Comparison of ENCODE assay signal across 20 cellular contexts in genomic region chr9:115378758-115379157, GRCh38.
A peak's percentile ranks its signal among the peaks of the same experiment; 100 is the strongest.
DNase-seq lines count a peak whose midpoint lies in the region; ATAC-seq, FAIRE-seq and TF ChIP-seq lines count a peak whose summit lies in the region.
"Had no signal": no experiment of that assay in that cellular context is flagged by ENCODE, and none has a peak within 500 bp of the region (broad histone marks: within the 10 kb centered on the region; RNA-seq: fewer than 3 reads in every experiment).

No MANE protein-coding gene starts in this region.

- intact Hi-C loops in IMR-90 (cut with micrococcal nuclease): loop anchor here (10.0 kb wide), 1 partner anchor 174 kb away; no protein-coding TSS in a partner anchor
- intact Hi-C loops in ascending aorta (cut with DNase I): no loop called here

- dilution Hi-C loops in IMR-90 (cut with HindIII; ENCODE audit: low sequenced_read_pairs, unreplicated experiment): no loop called here

- H3K18ac ChIP-seq in IMR-90 (ENCODE audit: low read depth, low read length): peak overlapping the region; percentile 59; the same call in 1 of the 2 replicates
- no peak overlapping the region for H3K18ac ChIP-seq in mesenchymal stem cell (ENCODE audit: low read depth in 1 of 2, low read length in 2 of 2)

- DNase-seq in GM12891 (ENCODE audit: insufficient read length, low spot score) (no peak), IMR-90 (no peak), mesenchymal stem cell (no peak), ascending aorta (ENCODE audit: low spot score in 2 of 2) (no peak)
- DNase-seq: 8988T; AML-193; Caco-2; CD8-positive, alpha-beta memory T cell; DND-41; GDM1; GOT3; H9; Kasumi-1 had no signal

- H2BK15ac ChIP-seq in IMR-90 (ENCODE audit: low read depth, low read length) (no peak overlapping the region), mesenchymal stem cell (ENCODE audit: low read depth, poor library complexity, severe bottlenecking) (no peak overlapping the region)

- no peaks in the 10 kb centered on the region for H3K4me1 ChIP-seq in IMR-90 (ENCODE audit: control insufficient read depth, insufficient read depth, low read length)
- peaks cover 5% of the 10 kb centered on the region for H3K4me1 ChIP-seq in mesenchymal stem cell (ENCODE audit: control insufficient read depth, insufficient read depth, low read depth, low read length)
- no peaks in the 10 kb centered on the region for H3K4me1 ChIP-seq in ascending aorta
- H3K4me1 ChIP-seq: BLaER1 had no signal

- H3K9me1 ChIP-seq in IMR-90 (ENCODE audit: insufficient read depth, low read length): no peaks in the 10 kb centered on the region

- TF ChIP-seq CTCF in IMR-90 (conservative IDR thresholded peaks at IDR 0.05; ENCODE audit: low read depth, low read length) (no peak), ascending aorta (IDR thresholded peaks at IDR 0.05) (no peak)

- ATAC-seq in GM19351 (IDR thresholded peaks at IDR 0.05; ENCODE audit: unreplicated experiment) (peak; percentile 64), IMR-90 (ENCODE audit: low read depth) (no peak), GM21825 (IDR thresholded peaks at IDR 0.05; ENCODE audit: unreplicated experiment) (no peak), GM21737 (IDR thresholded peaks at IDR 0.05; ENCODE audit: unreplicated experiment) (no peak)
- ATAC-seq: K562 had no signal

- H3K4me3 ChIP-seq in IMR-90 (ENCODE audit: insufficient read depth, low read depth, low read length) (no peak overlapping the region), mesenchymal stem cell (ENCODE audit: insufficient read depth in 1 of 2, low read depth in 1 of 2, low read length in 2 of 2) (no peak overlapping the region), ascending aorta (no peak overlapping the region)
- H3K4me3 ChIP-seq: BLaER1, K562 had no signal

- H3K9me3 ChIP-seq in IMR-90 (ENCODE audit: control insufficient read depth, insufficient read depth, low read length) (peaks cover 10% of the 10 kb centered on the region), mesenchymal stem cell (ENCODE audit: control insufficient read depth, low read length) (peaks cover 11% of the 10 kb centered on the region), ascending aorta (peaks cover 5 to 9% of the 10 kb centered on the region in 2 donors)
- H3K9me3 ChIP-seq: Caco-2 had no signal

- no peak for FAIRE-seq in GM12891 (lab: Jason Lieb, UNC)
- FAIRE-seq: GM19239, K562 had no signal

- no peaks in the 10 kb centered on the region for H3K27me3 ChIP-seq in IMR-90 (ENCODE audit: control insufficient read depth, insufficient read depth, low read length)
- H3K27me3 ChIP-seq in mesenchymal stem cell (ENCODE audit: control insufficient read depth in 1 of 2, insufficient read depth in 1 of 2, low read length in 2 of 2): no peaks in the 10 kb centered on the region
- H3K27me3 ChIP-seq in ascending aorta: no peaks in the 10 kb centered on the region
- H3K27me3 ChIP-seq: BLaER1 had no signal

- TF ChIP-seq POLR2A in GM12891 (IDR thresholded peaks at IDR 0.05; ENCODE audit: low read depth, low read length) (no peak), IMR-90 (IDR thresholded peaks at IDR 0.05; ENCODE audit: low read depth, low read length) (no peak)

- no peak overlapping the region for H2BK12ac ChIP-seq in mesenchymal stem cell (ENCODE audit: low read length in 2 of 2)

- no peak overlapping the region for H3K14ac ChIP-seq in IMR-90 (replicated peaks; ENCODE audit: low read depth, low read length)
- no peak overlapping the region for H3K14ac ChIP-seq in mesenchymal stem cell (ENCODE audit: low read length in 2 of 2)

- no peak overlapping the region for H2AK5ac ChIP-seq in IMR-90 (ENCODE audit: low read depth, low read length)
- peak overlapping the region; percentile 53 for H2AK5ac ChIP-seq in mesenchymal stem cell (ENCODE audit: low read length, severe bottlenecking)

- H4K8ac ChIP-seq in IMR-90 (ENCODE audit: low read depth in 2 of 2, low read length in 2 of 2) (no peak overlapping the region), mesenchymal stem cell (ENCODE audit: low read length) (no peak overlapping the region)

- no peak overlapping the region for H2BK20ac ChIP-seq in IMR-90 (ENCODE audit: low read depth, low read length)

- H3K23ac ChIP-seq in IMR-90 (ENCODE audit: low read depth, low read length): no peak overlapping the region
- no peak overlapping the region for H3K23ac ChIP-seq in mesenchymal stem cell (ENCODE audit: low read length in 2 of 2)

- no peak overlapping the region for H2BK120ac ChIP-seq in IMR-90 (ENCODE audit: low read depth, low read length)
- H2BK120ac ChIP-seq in mesenchymal stem cell (ENCODE audit: low read depth, low read length): no peak overlapping the region

- TF ChIP-seq RAD21 in IMR-90 (IDR thresholded peaks at IDR 0.05; ENCODE audit: low read length): no peak

- H2AK9ac ChIP-seq in IMR-90 (replicated peaks; ENCODE audit: low read depth, low read length, poor library complexity): no peak overlapping the region

- H3K4ac ChIP-seq in IMR-90 (ENCODE audit: low read depth, low read length) (no peak overlapping the region), mesenchymal stem cell (ENCODE audit: low read depth in 1 of 2, low read length in 2 of 2) (peak overlapping the region in 1 of 2 experiments; percentile 40)

- no peak overlapping the region for H4K91ac ChIP-seq in IMR-90 (ENCODE audit: insufficient read depth, low read depth, low read length)
- no peak overlapping the region for H4K91ac ChIP-seq in mesenchymal stem cell (ENCODE audit: low read length)

- no peaks in the 10 kb centered on the region for H4K20me1 ChIP-seq in IMR-90 (ENCODE audit: insufficient read depth, low read length)
- H4K20me1 ChIP-seq: BLaER1 had no signal

- in situ Hi-C loops in IMR-90 (cut with MboI; ENCODE audit: low sequenced_read_pairs): no loop called here

- H3K9ac ChIP-seq in IMR-90 (ENCODE audit: low read depth, low read length): no peak overlapping the region
- no peak overlapping the region for H3K9ac ChIP-seq in mesenchymal stem cell (ENCODE audit: low read length)
- H3K9ac ChIP-seq: BLaER1 had no signal

- H3K4me2 ChIP-seq in IMR-90 (ENCODE audit: low read depth, low read length) (no peak overlapping the region), mesenchymal stem cell (ENCODE audit: low read length, poor library complexity, severe bottlenecking) (no peak overlapping the region)
- H3K4me2 ChIP-seq: BLaER1 had no signal

- H3K56ac ChIP-seq in IMR-90 (ENCODE audit: extremely low read depth, insufficient read depth, low read length): no peak overlapping the region

- BruUV-seq in IMR-90 (replicated peaks; lab: Mats Ljungman, UMichigan): no TSS peak

- H3K36me3 ChIP-seq in IMR-90 (ENCODE audit: control insufficient read depth, insufficient read depth, low read length): no peaks in the 10 kb centered on the region
- H3K36me3 ChIP-seq in mesenchymal stem cell (ENCODE audit: control insufficient read depth in 1 of 2, insufficient read depth in 2 of 2, low read depth in 1 of 2, low read length in 2 of 2): no peaks in the 10 kb centered on the region
- no peaks in the 10 kb centered on the region for H3K36me3 ChIP-seq in ascending aorta
- H3K36me3 ChIP-seq: BLaER1 had no signal

- H3K27ac ChIP-seq in IMR-90 (ENCODE audit: insufficient read depth, low read length) (no peak overlapping the region), mesenchymal stem cell (ENCODE audit: low read length, poor library complexity, severe bottlenecking) (no peak overlapping the region), ascending aorta (no peak overlapping the region)
- H3K27ac ChIP-seq: BLaER1, HL-60 had no signal

- POLR2A ChIA-PET in IMR-90 (lab: Charles Lee; ENCODE audit: unreplicated experiment): no interaction called here

- H2AFZ ChIP-seq in IMR-90 (replicated peaks; ENCODE audit: low read length, poor library complexity): no peak overlapping the region
- no peak overlapping the region for H2AFZ ChIP-seq in mesenchymal stem cell (ENCODE audit: low read depth, low read length)

- CTCF ChIA-PET in IMR-90 (lab: Yijun Ruan, JAX): no interaction called here

- H4K5ac ChIP-seq in IMR-90 (ENCODE audit: low read depth, low read length): peak overlapping the region; percentile 34; the same call in 1 of the 2 replicates

- H2BK5ac ChIP-seq in IMR-90 (ENCODE audit: low read depth, low read length, poor library complexity, severe bottlenecking) (no peak overlapping the region), mesenchymal stem cell (ENCODE audit: low read depth, low read length, poor library complexity, severe bottlenecking) (no peak overlapping the region)

- no peaks in the 10 kb centered on the region for H3K79me1 ChIP-seq in IMR-90 (ENCODE audit: low read depth in 1 of 2, low read length in 2 of 2)
- H3K79me1 ChIP-seq in mesenchymal stem cell (replicated peaks; ENCODE audit: low read length, poor library complexity, severe bottlenecking): no peaks in the 10 kb centered on the region

TF ChIP-seq in GM12891, 5 proteins besides CTCF, POLR2A, EP300 and RAD21:
- TF ChIP-seq PAX5 (IDR thresholded peaks at IDR 0.05; ENCODE audit: insufficient read depth, low read length, severe bottlenecking): no peak
- TF ChIP-seq SPI1 (IDR thresholded peaks at IDR 0.05; ENCODE audit: low read depth, low read length): peak; percentile 68

TF ChIP-seq in IMR-90, 13 proteins besides CTCF, POLR2A, EP300 and RAD21:
- no peak for TF ChIP-seq MAFK (IDR thresholded peaks at IDR 0.05; ENCODE audit: low read depth, low read length)
- no peak for TF ChIP-seq CHD1 (IDR thresholded peaks at IDR 0.05; ENCODE audit: low read depth, low read length)
- TF ChIP-seq FOS (IDR thresholded peaks at IDR 0.05; ENCODE audit: low read depth, low read length): no peak
- TF ChIP-seq BHLHE40 (IDR thresholded peaks at IDR 0.05; ENCODE audit: low read depth, low read length): no peak
- TF ChIP-seq ELK1 (IDR thresholded peaks at IDR 0.05; ENCODE audit: borderline replicate concordance, low read depth, low read length): no peak
- TF ChIP-seq SMC3 (IDR thresholded peaks at IDR 0.05; ENCODE audit: low read depth, low read length): no peak
- no peak for TF ChIP-seq CEBPB (IDR thresholded peaks at IDR 0.05; ENCODE audit: low read depth, low read length)
